Comparison of ENCODE assay signal across 23 cellular contexts in genomic region chr5:11062379-11062778, GRCh38.
DNase-seq lines count a peak whose midpoint lies in the region; ATAC-seq, FAIRE-seq and TF ChIP-seq lines count a peak whose summit lies in the region.
"Had no signal": no experiment of that assay in that cellular context is flagged by ENCODE, and none has a peak within 500 bp of the region (broad histone marks: within the 10 kb centered on the region; RNA-seq: fewer than 3 reads in every experiment).

No MANE protein-coding gene starts in this region.

- no peak overlapping the region for H3K14ac ChIP-seq in H1 (ENCODE audit: insufficient read length)

- H3K27ac ChIP-seq in PC-3 (ENCODE audit: low read length) = no peak overlapping the region
- no peak overlapping the region for H3K27ac ChIP-seq in H1 (ENCODE audit: low read depth, low read length)
- H3K27ac ChIP-seq: BLaER1 treated with 17β-estradiol and CSF1 and Interleukin-3, amounts not matched to agents 10 nM and 100 nM; epithelial cell of prostate; gastroesophageal sphincter; prostate gland; thoracic aorta had no signal

- H3K4ac ChIP-seq in H1 (replicated peaks; ENCODE audit: insufficient read length, low read depth, low read length) = no peak overlapping the region

- CTCF ChIA-PET in PC-3 (lab: Charles Lee) (no interaction called here), H1 (lab: Charles Lee; ENCODE audit: partially characterized antibody) (interaction anchor here (0.8 to 2.4 kb wide), 9 partner anchors 10 to 198 kb away, joined by 3 to 10 read pairs (median 4); no protein-coding TSS in a partner anchor)

- no peak overlapping the region for H3K56ac ChIP-seq in H1 (replicated peaks; ENCODE audit: insufficient read length, low read depth, low read length)

- ATAC-seq in PC-3 = no peak
- ATAC-seq: activated CD4-positive, CD25-positive, alpha-beta regulatory T cell treated with anti-CD3 and anti-CD28 coated beads, Interleukin-2, amount 50 U/mL, for 24 hours; activated CD8-positive, alpha-beta memory T cell treated with anti-CD3 and anti-CD28 coated beads, Interleukin-2, amount 10 ng/mL, durations not matched to agents 7 days and 5 days; gastroesophageal sphincter; HCT116; natural killer cell treated with Interleukin-12 subunit alpha and Interleukin-12 subunit beta and Interleukin-15 and Interleukin-18, amount 100 ng/mL, for 72 hours had no signal

- no peak overlapping the region for H4K5ac ChIP-seq in H1 (ENCODE audit: insufficient read length, low read depth, low read length)

- no peaks in the 10 kb centered on the region for H3K23me2 ChIP-seq in H1 (ENCODE audit: low read depth, low read length)

- no peak overlapping the region for H3K23ac ChIP-seq in H1 (ENCODE audit: insufficient read length)

- no peak overlapping the region for H3K9ac ChIP-seq in PC-3 (ENCODE audit: low read length)
- H3K9ac ChIP-seq in H1 (replicated peaks in 1 of 4; ENCODE audit: extremely low read depth in 1 of 4, low read depth in 3 of 4, low read length in 3 of 4) = no peak overlapping the region
- H3K9ac ChIP-seq: BLaER1 treated with 17β-estradiol and CSF1 and Interleukin-3, amounts not matched to agents 10 nM and 100 nM had no signal

- H3K36me3 ChIP-seq in PC-3 (ENCODE audit: low read depth, low read length) (no peaks in the 10 kb centered on the region), H1 (ENCODE audit: control insufficient read depth in 2 of 4, insufficient read depth in 4 of 4, low read length in 3 of 4) (no peaks in the 10 kb centered on the region; a peak in 2 of 8 replicates)
- H3K36me3 ChIP-seq: BLaER1 treated with 17β-estradiol and CSF1 and Interleukin-3, amounts not matched to agents 10 nM and 100 nM; gastroesophageal sphincter; prostate gland; thoracic aorta had no signal

- H2AK5ac ChIP-seq in H1 (ENCODE audit: low read depth, low read length) = no peak overlapping the region

- H3K9me2 ChIP-seq in PC-3 (replicated peaks; ENCODE audit: low read length) = no peaks in the 10 kb centered on the region

- peak; percentile 36 for FAIRE-seq in H1 (lab: Jason Lieb, UNC)
- FAIRE-seq in GM12891 (lab: Jason Lieb, UNC) = no peak

- no peak overlapping the region for H2BK5ac ChIP-seq in H1 (ENCODE audit: low read depth, low read length)

- no peak overlapping the region for H2BK15ac ChIP-seq in H1 (ENCODE audit: low read length)

- peak; percentile 36 for TF ChIP-seq CTCF in PC-3 (conservative IDR thresholded peaks at IDR 0.05; ENCODE audit: low read depth, low read length)
- no peak for TF ChIP-seq CTCF in H1 (IDR thresholded peaks at IDR 0.05; ENCODE audit: control extremely low read depth in 1 of 3, insufficient read depth in 1 of 3, low read depth in 1 of 3, low read length in 3 of 3)

- no peak overlapping the region for H2BK20ac ChIP-seq in H1 (ENCODE audit: low read length)

- TF ChIP-seq EP300 in H1 (IDR thresholded peaks at IDR 0.05; ENCODE audit: borderline replicate concordance in 1 of 2, low read depth in 2 of 2, low read length in 2 of 2) = no peak

- TF ChIP-seq RAD21 in H1 (IDR thresholded peaks at IDR 0.05 in 1 of 2, conservative IDR thresholded peaks at IDR 0.05 in 1 of 2; ENCODE audit: low read depth in 2 of 2, low read length in 2 of 2) = peak in 1 of 2 experiments; percentile 9; a peak in 1 of 4 replicates

- no peak overlapping the region for H2BK12ac ChIP-seq in H1 (ENCODE audit: low read depth, low read length)

- no peak for TF ChIP-seq POLR2A in H1 (IDR thresholded peaks at IDR 0.05; ENCODE audit: control extremely low read depth in 1 of 2, low read depth in 2 of 2, low read length in 2 of 2)
- no peak for TF ChIP-seq POLR2A in GM12891 (IDR thresholded peaks at IDR 0.05; ENCODE audit: low read depth, low read length)

- no peaks in the 10 kb centered on the region; the same call in 1 of the 2 replicates for H3K4me1 ChIP-seq in PC-3 (ENCODE audit: insufficient read depth, low read length)
- no peaks in the 10 kb centered on the region; a peak in 1 of 7 replicates for H3K4me1 ChIP-seq in H1 (replicated peaks in 1 of 4; ENCODE audit: control insufficient read depth in 3 of 4, insufficient read depth in 4 of 4, low read length in 3 of 4)
- H3K4me1 ChIP-seq: BLaER1 treated with 17β-estradiol and CSF1 and Interleukin-3, amounts not matched to agents 10 nM and 100 nM; gastroesophageal sphincter; prostate gland had no signal

- DNase-seq in ELR (ENCODE audit: low read depth) (peak; percentile 2), PC-3 (peak; percentile 38), H1 (ENCODE audit: low read depth in 1 of 2, low spot score in 2 of 2) (peak in 1 of 2 experiments; percentile 51), non-pigmented ciliary epithelial cell (ENCODE audit: low read depth) (peak; percentile 5), GM12891 (ENCODE audit: insufficient read length, low spot score) (no peak), activated gamma-delta T cell treated with Interleukin-2 at 50 U/mL for 16 hours (no peak), germinal center (ENCODE audit: low spot score) (no peak)
- no peak for DNase-seq in activated CD4-positive, alpha-beta T cell treated with anti-CD3 and anti-CD28 coated beads, Interleukin-2, amount 50 U/mL, for 4 hours
- DNase-seq: activated CD8-positive, alpha-beta memory T cell treated with anti-CD3 and anti-CD28 coated beads, Interleukin-2, amount 10 ng/mL, durations not matched to agents 7 days and 5 days; activated effector memory CD4-positive, alpha-beta T cell treated with Interleukin-2 at 50 U/mL for 16 hours; amygdala; DMS153; mammary epithelial cell; NCI-H1417 treated with DMSO at 0.1 percent for 48 hours; NK-92 treated with Interleukin-12 subunit alpha and Interleukin-12 subunit beta, amount 100 ng/mL, for 24 hours had no signal

- H3K79me1 ChIP-seq in H1 (ENCODE audit: low read depth, low read length) = no peaks in the 10 kb centered on the region

- H3K27me3 ChIP-seq in PC-3 (ENCODE audit: low read length) = no peaks in the 10 kb centered on the region
- no peaks in the 10 kb centered on the region for H3K27me3 ChIP-seq in H1 (replicated peaks in 1 of 4; ENCODE audit: control insufficient read depth in 3 of 4, extremely low read depth in 1 of 4, insufficient read depth in 3 of 4, low read length in 3 of 4)
- H3K27me3 ChIP-seq: BLaER1 treated with 17β-estradiol and CSF1 and Interleukin-3, amounts not matched to agents 10 nM and 100 nM had no signal

- no peaks in the 10 kb centered on the region for H3K9me3 ChIP-seq in PC-3 (ENCODE audit: low read length)
- H3K9me3 ChIP-seq in H1 (ENCODE audit: insufficient read depth in 2 of 2, low read depth in 1 of 2, low read length in 1 of 2) = peaks cover 8 to 11% of the 10 kb centered on the region in 2 experiments; a peak in 2 of 4 replicates
- H3K9me3 ChIP-seq: gastroesophageal sphincter, prostate gland, thoracic aorta had no signal

- no peak overlapping the region for H3K18ac ChIP-seq in H1 (ENCODE audit: extremely low read depth, low read length)

- POLR2A ChIA-PET in PC-3 (lab: Charles Lee; ENCODE audit: unreplicated experiment) = no interaction called here
- POLR2A ChIA-PET in H1 (lab: Charles Lee; ENCODE audit: partially characterized antibody) = no interaction called here

- H4K20me1 ChIP-seq in PC-3 (ENCODE audit: low read length) (no peaks in the 10 kb centered on the region), H1 (replicated peaks in 1 of 2; ENCODE audit: control insufficient read depth in 1 of 2, insufficient read depth in 2 of 2, low read length in 2 of 2) (no peaks in the 10 kb centered on the region)
- H4K20me1 ChIP-seq: BLaER1 treated with 17β-estradiol and CSF1 and Interleukin-3, amounts not matched to agents 10 nM and 100 nM had no signal

- no peak overlapping the region for H3K4me2 ChIP-seq in PC-3 (ENCODE audit: low read length)
- H3K4me2 ChIP-seq in H1 (ENCODE audit: insufficient read depth in 1 of 2, low read depth in 2 of 2, low read length in 2 of 2) = no peak overlapping the region

- WGBS in H1 (ENCODE audit: extremely low coverage in 1 of 2, insufficient coverage in 1 of 2, insufficient read length in 1 of 2, insufficient replicate concordance in 2 of 2, low coverage in 1 of 2, low lambda C conversion rate in 2 of 2, missing lambda C conversion rate in 1 of 2), 2 experiments = 81% methylated on average over 7 of the region's 7 CpGs; no CpG with 5 or more reads in 1 of the 2 experiments

- H2AFZ ChIP-seq in PC-3 (ENCODE audit: low read length) = 0 out of 2 replicates have a peak overlapping the region, but pooled peaks have one; percentile 12
- no peak overlapping the region for H2AFZ ChIP-seq in H1 (ENCODE audit: low read length)

- intact Hi-C loops in PC-3 (cut with micrococcal nuclease) = no loop called here

- no peaks in the 10 kb centered on the region for H3K79me2 ChIP-seq in PC-3 (ENCODE audit: low read length)
- H3K79me2 ChIP-seq in H1 (ENCODE audit: control insufficient read depth in 1 of 2, insufficient read depth in 2 of 2, low read length in 2 of 2) = no peaks in the 10 kb centered on the region

- H3F3A ChIP-seq in PC-3 (ENCODE audit: low read length, unreplicated experiment) = no peaks in the 10 kb centered on the region

- no peak overlapping the region for H4K91ac ChIP-seq in H1 (replicated peaks; ENCODE audit: insufficient read length, low read length)

- H4K8ac ChIP-seq in H1 (ENCODE audit: extremely low read depth, insufficient read depth, low read length) = no peak overlapping the region

- no peak overlapping the region for H3K4me3 ChIP-seq in PC-3 (ENCODE audit: low read length)
- no peak overlapping the region for H3K4me3 ChIP-seq in H1 (ENCODE audit: extremely low read depth in 1 of 4, insufficient read depth in 2 of 4, low read depth in 3 of 4, low read length in 4 of 4)
- H3K4me3 ChIP-seq: BLaER1 treated with 17β-estradiol and CSF1 and Interleukin-3, amounts not matched to agents 10 nM and 100 nM; gastroesophageal sphincter; prostate gland; thoracic aorta had no signal

- H2BK120ac ChIP-seq in H1 (replicated peaks; ENCODE audit: low read depth, low read length) = no peak overlapping the region

- BruUV-seq in PC-3 (replicated peaks; lab: Mats Ljungman, UMichigan) = no TSS peak

TF ChIP-seq in H1, 55 proteins besides CTCF, POLR2A, EP300 and RAD21:
- TF ChIP-seq BCL11A (IDR thresholded peaks at IDR 0.05; ENCODE audit: low read depth in 2 of 2, low read length in 2 of 2) (no peak), TAF7 (optimal IDR thresholded peaks at IDR 0.05; ENCODE audit: borderline replicate concordance, low read depth, low read length) (no peak)

TF ChIP-seq in GM12891, 5 proteins besides CTCF, POLR2A, EP300 and RAD21:
- TF ChIP-seq PAX5 (IDR thresholded peaks at IDR 0.05; ENCODE audit: insufficient read depth, low read length, severe bottlenecking) (no peak), POU2F2 (IDR thresholded peaks at IDR 0.05; ENCODE audit: low read depth, low read length) (no peak), SPI1 (IDR thresholded peaks at IDR 0.05; ENCODE audit: low read depth, low read length) (no peak), TAF1 (IDR thresholded peaks at IDR 0.05; ENCODE audit: low read depth, low read length) (no peak), POLR2AphosphoS5 (IDR thresholded peaks at IDR 0.05; ENCODE audit: low read depth, low read length) (no peak)

Comparison
In these comparisons a context has a peak if more than half of its experiments do, and no peak if none do; other contexts are left out.
1. DNase-seq: peak in ELR (single experiment), PC-3 (single experiment) and non-pigmented ciliary epithelial cell (single experiment); none in GM12891 (single experiment), activated gamma-delta T cell treated with Interleukin-2 at 50 U/mL for 16 hours (single experiment), activated CD4-positive, alpha-beta T cell treated with anti-CD3 and anti-CD28 coated beads, Interleukin-2, amount 50 U/mL, for 4 hours (0 of 2) and germinal center (single experiment).